ENCODE assay signal across 32 cellular contexts in genomic region chr10:93131956-93132355, GRCh38. TPM values are rescaled to one million over a fixed set of nuclear protein-coding genes. Genes with fewer than 3 reads are reported as not detected.
"Had no signal": no experiment of that assay in that cellular context is flagged by ENCODE, and none has a peak within 500 bp of the region (broad histone marks: within the 10 kb centered on the region; RNA-seq: fewer than 3 reads in every experiment).

No MANE protein-coding gene starts in this region.

- H3K36me3 Mint-ChIP-seq: neural progenitor cell, T-cell, type B pancreatic cell had no signal

- DNase-seq: activated CD4-positive, alpha-beta T cell treated with anti-CD3 and anti-CD28 coated beads for 1 hour; activated CD4-positive, alpha-beta T cell treated with anti-CD3 and anti-CD28 coated beads, Interleukin-2, amount 50 U/mL, for 1 hour; activated CD8-positive, alpha-beta T cell treated with anti-CD3 and anti-CD28 coated beads, Interleukin-2, amount 10 ng/mL, durations not matched to agents 7 days and 5 days; activated gamma-delta T cell; activated naive CD4-positive, alpha-beta T cell treated with anti-CD3 and anti-CD28 coated beads, Interleukin-2, amount 50 U/mL, for 16 hours; activated naive CD8-positive, alpha-beta T cell treated with anti-CD3 and anti-CD28 coated beads, Interleukin-2, amount 50 U/mL, for 24 hours; body of pancreas; effector CD8-positive, alpha-beta T cell; foreskin melanocyte; glutamatergic neuron; hypothalamus; lower lobe of right lung; naive B cell; posterior cingulate gyrus; right lobe of liver; small intestine; stimulated activated CD4-positive, alpha-beta T cell treated with anti-CD3 and anti-CD28 coated beads, Interleukin-2, amount 100 ng/mL, for 48 hours; stimulated activated naive CD4-positive, alpha-beta T cell; T-cell; testis; WERI-Rb-1 had no signal

- H3K36me3 ChIP-seq: cardiac muscle cell, lower lobe of right lung, neural progenitor cell, right lobe of liver, vagina, WERI-Rb-1 had no signal

- H3K4me3 Mint-ChIP-seq: activated CD8-positive, alpha-beta T cell treated with anti-CD3 and anti-CD28 coated beads, Interleukin-2, amount 10 ng/mL, durations not matched to agents 7 days and 5 days; activated naive CD8-positive, alpha-beta T cell treated with anti-CD3 and anti-CD28 coated beads, Interleukin-2, amount 50 U/mL, for 24 hours; activated T-helper 1 cell treated with anti-CD3 and anti-CD28 coated beads, Interleukin-12 subunit alpha, Interleukin-12 subunit beta, Interleukin-2, Interleukin-4 antibody, amounts not matched to agents 30 ng/mL and 10 ng/mL and 1 ng/mL, durations not matched to agents 14 hours and 24 hours and 36 hours; dendritic cell treated with granulocyte-macrophage colony-stimulating factor and Interleukin-4, amounts not matched to agents 40 ng/mL and 50 ng/mL, for 4 days; naive B cell; neural progenitor cell; T-cell; T-helper 2 cell treated with Interferon-gamma antibody and Interleukin-4, amounts not matched to agents 5 μg/mL and 100 μg/mL, for 36 hours; type B pancreatic cell had no signal

- H3K4me1 ChIP-seq: body of pancreas, lower lobe of right lung, neural progenitor cell, right lobe of liver, testis, vagina had no signal

- H3K27ac Mint-ChIP-seq: activated CD8-positive, alpha-beta T cell treated with anti-CD3 and anti-CD28 coated beads, Interleukin-2, amount 10 ng/mL, durations not matched to agents 7 days and 5 days; activated naive CD8-positive, alpha-beta T cell treated with anti-CD3 and anti-CD28 coated beads, Interleukin-2, amount 50 U/mL, for 24 hours; activated T-helper 1 cell treated with anti-CD3 and anti-CD28 coated beads, Interleukin-12 subunit alpha, Interleukin-12 subunit beta, Interleukin-2, Interleukin-4 antibody, amounts not matched to agents 30 ng/mL and 10 ng/mL and 1 ng/mL, durations not matched to agents 14 hours and 24 hours and 36 hours; dendritic cell treated with granulocyte-macrophage colony-stimulating factor and Interleukin-4, amounts not matched to agents 40 ng/mL and 50 ng/mL, for 4 days; naive B cell; neural progenitor cell; T-cell; T-helper 2 cell treated with Interferon-gamma antibody and Interleukin-4, amounts not matched to agents 5 μg/mL and 100 μg/mL, for 36 hours; type B pancreatic cell had no signal

- H3K4me2 ChIP-seq: neural progenitor cell had no signal

- ATAC-seq: activated CD8-positive, alpha-beta T cell treated with anti-CD3 and anti-CD28 coated beads, Interleukin-2, amount 10 ng/mL, durations not matched to agents 7 days and 5 days; activated naive CD8-positive, alpha-beta T cell treated with anti-CD3 and anti-CD28 coated beads, Interleukin-2, amount 50 U/mL, for 24 hours; body of pancreas; left lobe of liver; lower lobe of right lung; right lobe of liver; T-cell had no signal

- H3K27me3 ChIP-seq: body of pancreas, cardiac muscle cell, neural progenitor cell, right lobe of liver, testis, vagina had no signal

- H3K9me3 ChIP-seq: testis, vagina had no signal

- H3K27ac ChIP-seq: body of pancreas, cardiac muscle cell, lower lobe of right lung, neural progenitor cell, right lobe of liver, testis, vagina, WERI-Rb-1 had no signal

- H3K4me3 ChIP-seq: body of pancreas, cardiac muscle cell, lower lobe of right lung, neural progenitor cell, right lobe of liver, testis, vagina had no signal

- H2AFZ ChIP-seq: neural progenitor cell had no signal

- H3K4me1 Mint-ChIP-seq: activated naive CD8-positive, alpha-beta T cell treated with anti-CD3 and anti-CD28 coated beads, Interleukin-2, amount 50 U/mL, for 24 hours; neural progenitor cell had no signal

RNA-seq across cellular contexts. Expression of gene CYP26A1, which starts 58.3 kb away (rescaled TPM):
- total RNA-seq: activated CD8-positive, alpha-beta T cell treated with anti-CD3 and anti-CD28 coated beads, Interleukin-2, amount 10 ng/mL, durations not matched to agents 7 days and 5 days; activated T-helper 1 cell treated with anti-CD3 and anti-CD28 coated beads, Interleukin-12 subunit alpha, Interleukin-12 subunit beta, Interleukin-2, Interleukin-4 antibody, amounts not matched to agents 30 ng/mL and 10 ng/mL and 1 ng/mL, durations not matched to agents 14 hours and 24 hours and 36 hours; lower lobe of right lung; mucosa of gallbladder; T-cell; testis; vagina had no signal
- polyA plus RNA-seq: esophagus, keratinocyte had no signal
